In the genomic region with DNA sequence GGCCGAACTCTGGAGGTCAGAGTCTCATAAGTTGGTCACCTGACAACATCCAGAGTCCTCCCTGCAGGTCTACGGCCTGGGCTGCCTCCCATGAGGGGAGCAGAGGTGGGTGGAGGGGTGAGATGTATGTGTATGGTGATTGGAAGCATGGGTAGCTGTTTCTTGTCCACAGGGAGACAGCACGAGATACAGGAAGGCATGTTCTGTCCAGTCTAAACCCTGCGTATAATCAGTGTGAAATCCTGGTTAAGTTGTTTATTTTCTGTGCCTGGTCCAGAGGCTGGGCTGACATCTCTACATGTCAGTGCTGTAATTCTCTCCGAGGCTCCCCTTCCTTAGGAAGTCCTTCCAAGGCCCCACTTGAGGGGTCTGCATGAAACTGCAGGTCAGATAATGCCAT, we compare ENCODE assay signal across 20 cellular contexts. TPM values are rescaled to one million over a fixed set of nuclear protein-coding genes. Genes with fewer than 3 reads are reported as not detected.
DNase-seq lines count a peak whose midpoint lies in the region; ATAC-seq and TF ChIP-seq lines count a peak whose summit lies in the region.
"Had no signal": no experiment of that assay in that cellular context is flagged by ENCODE, and none has a peak within 500 bp of the region (broad histone marks: within the 10 kb centered on the region; RNA-seq: fewer than 3 reads in every experiment).

No MANE protein-coding gene starts in this region.

- no peak overlapping the region for H3K27ac Mint-ChIP-seq in stimulated activated naive CD8-positive, alpha-beta T cell treated with anti-CD3 and anti-CD28 coated beads, Interleukin-15, amount 100 ng/mL, for 72 hours
- H3K27ac Mint-ChIP-seq: CD4-positive, alpha-beta T cell had no signal

- H3K4me3 Mint-ChIP-seq in stimulated activated naive CD8-positive, alpha-beta T cell treated with anti-CD3 and anti-CD28 coated beads, Interleukin-15, amount 100 ng/mL, for 72 hours: no peak overlapping the region
- H3K4me3 Mint-ChIP-seq: CD4-positive, alpha-beta T cell; IgD-negative memory B cell had no signal

- 43 to 80% methylated on average over 1 to 2 of the region's 5 CpGs for WGBS in gastroesophageal sphincter (ENCODE audit: low coverage in 1 of 2), 2 donors
- WGBS in sigmoid colon, 2 donors: 78 to 84% methylated on average over 5 of the region's 5 CpGs

- H3K4me3 ChIP-seq in SJCRH30 (no peak overlapping the region), gastroesophageal sphincter (no peak overlapping the region), sigmoid colon (no peak overlapping the region), upper lobe of right lung (no peak overlapping the region)
- H3K4me3 ChIP-seq: BLaER1, SK-N-MC had no signal

- H3K4me1 ChIP-seq in SJCRH30 (peaks cover 25% of the 10 kb centered on the region), gastroesophageal sphincter (peaks cover 0 to 84% (median 8%) of the 10 kb centered on the region in 3 donors), sigmoid colon (peaks cover 0 to 59% (median 42%) of the 10 kb centered on the region in 4 donors), upper lobe of right lung (no peaks in the 10 kb centered on the region)
- H3K4me1 ChIP-seq: Caco-2 had no signal

- H3K27ac ChIP-seq in SJCRH30 (peak overlapping the region; percentile 41; the same call in 1 of the 2 replicates), gastroesophageal sphincter (peak overlapping the region; percentile 26 to 83 (median 73)), sigmoid colon (peak overlapping the region; percentile 73 to 84 (median 80)), upper lobe of right lung (no peak overlapping the region)
- H3K27ac ChIP-seq: BLaER1, SK-N-MC had no signal

- H3K4me1 Mint-ChIP-seq in stimulated activated naive CD8-positive, alpha-beta T cell treated with anti-CD3 and anti-CD28 coated beads, Interleukin-15, amount 100 ng/mL, for 72 hours: no peaks in the 10 kb centered on the region
- H3K4me1 Mint-ChIP-seq: IgD-negative memory B cell had no signal

- intact Hi-C loops in sigmoid colon (cut with DNase I): no loop called here
- intact Hi-C loops in upper lobe of right lung (cut with DNase I): no loop called here

- no peaks in the 10 kb centered on the region for H3K36me3 ChIP-seq in SJCRH30
- H3K36me3 ChIP-seq in gastroesophageal sphincter: no peaks in the 10 kb centered on the region
- no peaks in the 10 kb centered on the region for H3K36me3 ChIP-seq in sigmoid colon
- no peaks in the 10 kb centered on the region for H3K36me3 ChIP-seq in upper lobe of right lung
- H3K36me3 ChIP-seq: BLaER1 had no signal

- DNase-seq in SJCRH30 (peak; percentile 50 to 66), sigmoid colon (no peak), upper lobe of right lung (no peak), activated gamma-delta T cell treated with Interleukin-2 at 50 U/mL for 16 hours (no peak)
- no peak for DNase-seq in stimulated activated naive CD8-positive, alpha-beta T cell treated with anti-CD3 and anti-CD28 coated beads, Interleukin-15, amount 100 ng/mL, for 72 hours
- DNase-seq: Caco-2; CD4-positive, alpha-beta T cell; GOT3; MV-4-11; NCI-H1105 treated with DMSO at 0.1 percent for 48 hours; NCI-H1694; NCI-H2081; NCI-H2171; NCI-H526; SHP77 had no signal

- no peak for ATAC-seq in gastroesophageal sphincter
- ATAC-seq in upper lobe of right lung: no peak
- ATAC-seq in stimulated activated naive CD8-positive, alpha-beta T cell treated with anti-CD3 and anti-CD28 coated beads, Interleukin-15, amount 100 ng/mL, for 72 hours: no peak
- no peak for ATAC-seq in GM19351 (IDR thresholded peaks at IDR 0.05; ENCODE audit: unreplicated experiment)

- TF ChIP-seq POLR2A in gastroesophageal sphincter (IDR thresholded peaks at IDR 0.05) (no peak), sigmoid colon (IDR thresholded peaks at IDR 0.05) (no peak)

- H3K27me3 ChIP-seq in SJCRH30 (no peaks in the 10 kb centered on the region), gastroesophageal sphincter (no peaks in the 10 kb centered on the region), sigmoid colon (no peaks in the 10 kb centered on the region), upper lobe of right lung (no peaks in the 10 kb centered on the region)
- H3K27me3 ChIP-seq: BLaER1 had no signal

- TF ChIP-seq EP300 in gastroesophageal sphincter (IDR thresholded peaks at IDR 0.05) (no peak), sigmoid colon (IDR thresholded peaks at IDR 0.05) (no peak)

- H3K9me3 ChIP-seq in SJCRH30 (replicated peaks) (no peaks in the 10 kb centered on the region), gastroesophageal sphincter (no peaks in the 10 kb centered on the region), sigmoid colon (no peaks in the 10 kb centered on the region), upper lobe of right lung (no peaks in the 10 kb centered on the region)
- H3K9me3 ChIP-seq: BLaER1, Caco-2 had no signal

- H3K27me3 Mint-ChIP-seq in stimulated activated naive CD8-positive, alpha-beta T cell treated with anti-CD3 and anti-CD28 coated beads, Interleukin-15, amount 100 ng/mL, for 72 hours: no peaks in the 10 kb centered on the region
- H3K27me3 Mint-ChIP-seq: CD4-positive, alpha-beta T cell; IgD-negative memory B cell had no signal

- no peak for TF ChIP-seq CTCF in gastroesophageal sphincter (IDR thresholded peaks at IDR 0.05)
- no peak for TF ChIP-seq CTCF in sigmoid colon (IDR thresholded peaks at IDR 0.05)
- TF ChIP-seq CTCF in upper lobe of right lung (IDR thresholded peaks at IDR 0.05): no peak

- no peaks in the 10 kb centered on the region for H3K9me3 Mint-ChIP-seq in stimulated activated naive CD8-positive, alpha-beta T cell treated with anti-CD3 and anti-CD28 coated beads, Interleukin-15, amount 100 ng/mL, for 72 hours
- H3K9me3 Mint-ChIP-seq: CD4-positive, alpha-beta T cell; IgD-negative memory B cell had no signal

RNA-seq across cellular contexts. Expression of a gene that starts 8.9 kb away (rescaled TPM):
- total RNA-seq in SJCRH30 (2014; rRNA removed; shearing (Covaris generic)): 0.41 and 0.73 TPM in 2 replicates
- total RNA-seq in gastroesophageal sphincter (1 to 10 TPM; 1.5 to 3.8 (median 1.9) TPM), sigmoid colon (1 to 10 TPM in 2 of 4 donors, under 1 TPM in 2; 0.28 to 3.2 (median 1.8) TPM), upper lobe of right lung (0.72 TPM)
- polyA plus RNA-seq in sigmoid colon: under 1 TPM in 1 of 3 donors, not detected in 2; 0.23 TPM

Comparison
In these comparisons a context has a peak if more than half of its experiments do, and no peak if none do; other contexts are left out.
1. DNase-seq: peak in SJCRH30 (2 of 2); none in sigmoid colon (single experiment), upper lobe of right lung (single experiment), stimulated activated naive CD8-positive, alpha-beta T cell treated with anti-CD3 and anti-CD28 coated beads, Interleukin-15, amount 100 ng/mL, for 72 hours (0 of 2) and activated gamma-delta T cell treated with Interleukin-2 at 50 U/mL for 16 hours (single experiment).